In genomic region chr14:22296722-22297121, GRCh38 we compare ENCODE assay signal across 15 cellular contexts.
DNase-seq lines count a peak whose midpoint lies in the region; ATAC-seq, FAIRE-seq and TF ChIP-seq lines count a peak whose summit lies in the region.
"Had no signal": no experiment of that assay in that cellular context is flagged by ENCODE, and none has a peak within 500 bp of the region (broad histone marks: within the 10 kb centered on the region; RNA-seq: fewer than 3 reads in every experiment).

No MANE protein-coding gene starts in this region.

- H4K20me1 ChIP-seq in MM.1S (ENCODE audit: insufficient read depth, low read length): no peaks in the 10 kb centered on the region

- no peaks in the 10 kb centered on the region for H3K36me3 ChIP-seq in MM.1S (replicated peaks; ENCODE audit: insufficient read depth, low read length)
- H3K36me3 ChIP-seq: MG63, right atrium auricular region had no signal

- no peak overlapping the region for H3K27ac ChIP-seq in MM.1S (ENCODE audit: low read length)
- H3K27ac ChIP-seq: right atrium auricular region had no signal

- peak; percentile 29 for FAIRE-seq in endometrium (lab: Jason Lieb, UNC)

- no peaks in the 10 kb centered on the region for H3K4me1 ChIP-seq in MM.1S (ENCODE audit: low read length)
- H3K4me1 ChIP-seq: right atrium auricular region had no signal

- no peak overlapping the region for H3K9ac ChIP-seq in MM.1S (ENCODE audit: low read length)

- DNase-seq in Daoy (ENCODE audit: low read depth) (peak; percentile 69), MM.1S (peak; percentile 27), non-pigmented ciliary epithelial cell (ENCODE audit: low read depth) (peak; percentile 57), SKM-1 (lab: John Stamatoyannopoulos, UW; ENCODE audit: unreplicated experiment) (no peak), NCI-H1930 (lab: John Stamatoyannopoulos, UW) (no peak)
- DNase-seq in activated T-cell treated with anti-CD3 and anti-CD28 coated beads, Interleukin-2, amount 50 U/mL, for 48 hours: no peak
- DNase-seq: activated CD4-positive, alpha-beta T cell treated with anti-CD3 and anti-CD28 coated beads for 48 hours; C1 segment of cervical spinal cord; caudate nucleus; MG63; stimulated activated naive CD8-positive, alpha-beta T cell treated with anti-CD3 and anti-CD28 coated beads, Interleukin-15, Interleukin-2, amounts not matched to agents 100 U/mL and 50 U/mL, for 24 hours; T-cell had no signal

- no peaks in the 10 kb centered on the region for H3K79me2 ChIP-seq in MM.1S (ENCODE audit: low read length)

- no peak overlapping the region for H3K4me3 ChIP-seq in MM.1S (ENCODE audit: low read length)
- H3K4me3 ChIP-seq: MG63, right atrium auricular region had no signal

- H3F3A ChIP-seq in MM.1S (ENCODE audit: insufficient read depth, low read length): no peaks in the 10 kb centered on the region

- no peak overlapping the region for H2AFZ ChIP-seq in MM.1S (ENCODE audit: low read length)

- H3K9me2 ChIP-seq in MM.1S (replicated peaks; ENCODE audit: insufficient read depth, low read length): no peaks in the 10 kb centered on the region

- TF ChIP-seq CTCF in MM.1S (IDR thresholded peaks at IDR 0.05; ENCODE audit: low read length): no peak

- no peaks in the 10 kb centered on the region; the same call in 1 of the 2 replicates for H3K27me3 ChIP-seq in MM.1S (replicated peaks; ENCODE audit: insufficient read depth, low read length)
- H3K27me3 ChIP-seq: MG63, right atrium auricular region had no signal

- H3K4me2 ChIP-seq in MM.1S (ENCODE audit: low read depth, low read length): no peak overlapping the region

- no peak for ATAC-seq in GM18520 (IDR thresholded peaks at IDR 0.05; ENCODE audit: unreplicated experiment)
- ATAC-seq: stimulated activated naive CD8-positive, alpha-beta T cell treated with anti-CD3 and anti-CD28 coated beads, Interleukin-15, Interleukin-2, amounts not matched to agents 100 U/mL and 50 U/mL, for 24 hours; T-cell had no signal

- no peaks in the 10 kb centered on the region for H3K9me3 ChIP-seq in MM.1S (replicated peaks; ENCODE audit: insufficient read depth, low read length)
- H3K9me3 ChIP-seq: MG63, right atrium auricular region had no signal

Comparison
In these comparisons a context has a peak if more than half of its experiments do, and no peak if none do; other contexts are left out.
1. DNase-seq: peak in Daoy (single experiment), MM.1S (single experiment) and non-pigmented ciliary epithelial cell (single experiment); none in SKM-1 (single experiment), NCI-H1930 (0 of 2) and activated T-cell treated with anti-CD3 and anti-CD28 coated beads, Interleukin-2, amount 50 U/mL, for 48 hours (0 of 2).